10 cellular contexts compared by ENCODE assay signal in genomic region chr5:132019857-132020555, GRCh38. TPM values are rescaled to one million over a fixed set of nuclear protein-coding genes. Genes with fewer than 3 reads are reported as not detected.
DNase-seq lines count a peak whose midpoint lies in the region; ATAC-seq and TF ChIP-seq lines count a peak whose summit lies in the region.
"Had no signal": no experiment of that assay in that cellular context is flagged by ENCODE, and none has a peak within 500 bp of the region (broad histone marks: within the 10 kb centered on the region; RNA-seq: fewer than 3 reads in every experiment).

No MANE protein-coding gene starts in this region.

- WGBS in ovary, 3 donors, result 70 to 79% (median 71%) methylated on average over 6 of the region's 6 CpGs

- intact Hi-C loops in mucosa of descending colon (cut with DNase I, micrococcal nuclease), result no loop called here
- intact Hi-C loops in ovary (cut with DNase I), result no loop called here
- intact Hi-C loops in colonic mucosa (cut with DNase I), result no loop called here

- TF ChIP-seq EP300 in ovary (IDR thresholded peaks at IDR 0.05), result no peak

- TF ChIP-seq CTCF in mucosa of descending colon (IDR thresholded peaks at IDR 0.05) (no peak), ovary (IDR thresholded peaks at IDR 0.05) (no peak), colonic mucosa (IDR thresholded peaks at IDR 0.05) (no peak)

- no peak overlapping the region for H3K4me3 ChIP-seq in mucosa of descending colon
- no peak overlapping the region for H3K4me3 ChIP-seq in ovary
- no peak overlapping the region for H3K4me3 ChIP-seq in colonic mucosa
- H3K4me3 ChIP-seq: ascending aorta had no signal

- H3K36me3 ChIP-seq in mucosa of descending colon (ENCODE audit: low read depth) (no peaks in the 10 kb centered on the region), ovary (no peaks in the 10 kb centered on the region), colonic mucosa (no peaks in the 10 kb centered on the region)
- H3K36me3 ChIP-seq: ascending aorta had no signal

- H3K9me3 ChIP-seq in mucosa of descending colon, result no peaks in the 10 kb centered on the region
- H3K9me3 ChIP-seq in ovary, result no peaks in the 10 kb centered on the region
- no peaks in the 10 kb centered on the region for H3K9me3 ChIP-seq in colonic mucosa
- H3K9me3 ChIP-seq: ascending aorta had no signal

- H3K27me3 ChIP-seq in ovary, result no peaks in the 10 kb centered on the region
- H3K27me3 ChIP-seq in colonic mucosa, result no peaks in the 10 kb centered on the region
- H3K27me3 ChIP-seq: ascending aorta had no signal

- H3K27ac ChIP-seq in ovary (no peak overlapping the region), colonic mucosa (no peak overlapping the region)
- H3K27ac ChIP-seq: ascending aorta had no signal

- H3K4me1 ChIP-seq in mucosa of descending colon (ENCODE audit: low read depth) (no peaks in the 10 kb centered on the region), ovary (ENCODE audit: insufficient read depth) (no peaks in the 10 kb centered on the region), colonic mucosa (no peaks in the 10 kb centered on the region)
- H3K4me1 ChIP-seq: ascending aorta had no signal

- no peak overlapping the region for H3K9ac ChIP-seq in colonic mucosa (ENCODE audit: low read depth in 2 of 2, low read length in 2 of 2)

- peak; percentile 56 for DNase-seq in activated CD4-positive, CD25-positive, alpha-beta regulatory T cell treated with anti-CD3 and anti-CD28 coated beads, Interleukin-2, amount 50 U/mL, for 72 hours
- DNase-seq in mucosa of descending colon, result peak in 1 of 3 donors; percentile 35
- DNase-seq in ovary, result no peak
- DNase-seq in colonic mucosa, result no peak
- no peak for DNase-seq in NCI-H446 treated with DMSO at 0.1 percent for 48 hours (lab: John Stamatoyannopoulos, UW)
- DNase-seq in DMS114 treated with DMSO at 0.1 percent for 48 hours (lab: John Stamatoyannopoulos, UW; ENCODE audit: unreplicated experiment), result no peak

- TF ChIP-seq POLR2A in ovary (IDR thresholded peaks at IDR 0.05), result no peak

- ATAC-seq in GM18508 (IDR thresholded peaks at IDR 0.05; ENCODE audit: insufficient read depth, unreplicated experiment), result peak; percentile 98
- ATAC-seq in HG02840 (IDR thresholded peaks at IDR 0.05; ENCODE audit: low FRiP score, unreplicated experiment), result peak; percentile 98
- ATAC-seq in mucosa of descending colon, result peak; percentile 78

RNA-seq across cellular contexts. Expression of gene ACSL6, which starts 8.5 kb away (rescaled TPM):
- total RNA-seq in mucosa of descending colon (1 to 10 TPM in 1 of 3 donors, under 1 TPM in 2; 0.38 to 3.8 (median 0.77) TPM), ovary (under 1 TPM in 6 of 7 donors, not detected in 1; 0.07 to 0.34 (median 0.22) TPM), colonic mucosa (under 1 TPM; 0.25 to 0.93 TPM)
- under 1 TPM; 0.17 to 0.65 TPM for polyA plus RNA-seq in ovary

RNA-seq across cellular contexts. Expression of gene IL3, which starts 40.4 kb away (rescaled TPM):
- total RNA-seq in mucosa of descending colon (not detected), ovary (not detected), colonic mucosa (under 1 TPM in 1 of 2 donors, not detected in 1; 0.25 TPM)
- not detected for polyA plus RNA-seq in ovary
- total RNA-seq: ascending aorta had no signal
- polyA plus RNA-seq: neural cell had no signal

RNA-seq across cellular contexts. Expression of gene CSF2, which starts 53.6 kb away (rescaled TPM):
- not detected for total RNA-seq in mucosa of descending colon
- total RNA-seq in ovary, result under 1 TPM in 1 of 7 donors, not detected in 6; 0.28 TPM
- polyA plus RNA-seq in ovary, result not detected
- under 1 TPM in 1 of 2 donors, not detected in 1; 0.67 TPM for total RNA-seq in colonic mucosa
- total RNA-seq: ascending aorta had no signal
- polyA plus RNA-seq: neural cell had no signal
